ENCODE assay signal across 9 cellular contexts in genomic region chr10:127195571-127196226, GRCh38. TPM values are rescaled to one million over a fixed set of nuclear protein-coding genes. Genes with fewer than 3 reads are reported as not detected.
DNase-seq lines count a peak whose midpoint lies in the region; ATAC-seq and TF ChIP-seq lines count a peak whose summit lies in the region.
"Had no signal": no experiment of that assay in that cellular context is flagged by ENCODE, and none has a peak within 500 bp of the region (broad histone marks: within the 10 kb centered on the region; RNA-seq: fewer than 3 reads in every experiment).

No MANE protein-coding gene starts in this region.

- peak overlapping the region; percentile 63 for H3K4me2 ChIP-seq in parathyroid adenoma (ENCODE audit: low read length)

- H3K27me3 ChIP-seq in adipocyte (replicated peaks; ENCODE audit: control insufficient read depth, insufficient read depth, low read length) = no peaks in the 10 kb centered on the region
- H3K27me3 ChIP-seq in left ventricle myocardium inferior (ENCODE audit: low read depth) = peaks cover 21% of the 10 kb centered on the region
- no peaks in the 10 kb centered on the region for H3K27me3 ChIP-seq in parathyroid adenoma (ENCODE audit: control insufficient read depth, insufficient read depth, low read length)

- H3K9me3 Mint-ChIP-seq in immature natural killer cell = peaks cover 0 to 2% (median 0%) of the 10 kb centered on the region in 6 donors
- H3K9me3 Mint-ChIP-seq: effector memory CD8-positive, alpha-beta T cell had no signal

- DNase-seq in D341Med (ENCODE audit: low spot score) = peak; percentile 53
- no peak for DNase-seq in adipocyte (ENCODE audit: low read depth)
- no peak for DNase-seq in left ventricle myocardium inferior
- no peak for DNase-seq in erythroblast (lab: John Stamatoyannopoulos, UW)
- no peak for DNase-seq in immature natural killer cell
- DNase-seq: effector memory CD8-positive, alpha-beta T cell had no signal

- H3K36me3 ChIP-seq in adipocyte (ENCODE audit: control insufficient read depth, insufficient read depth, low read length, severe bottlenecking) (no peaks in the 10 kb centered on the region), left ventricle myocardium inferior (no peaks in the 10 kb centered on the region), parathyroid adenoma (ENCODE audit: control insufficient read depth, insufficient read depth, low read length) (no peaks in the 10 kb centered on the region)

- H3K79me2 ChIP-seq in parathyroid adenoma = no peaks in the 10 kb centered on the region

- H3K27ac ChIP-seq in left ventricle myocardium inferior (replicated peaks) (no peak overlapping the region), parathyroid adenoma (no peak overlapping the region)

- no peaks in the 10 kb centered on the region for H3K4me1 Mint-ChIP-seq in immature natural killer cell

- no peak overlapping the region for H2AFZ ChIP-seq in parathyroid adenoma

- TF ChIP-seq POLR2A in erythroblast (IDR thresholded peaks at IDR 0.05; ENCODE audit: low read length) = no peak

- peak overlapping the region; percentile 72 for H3K4me3 ChIP-seq in adipocyte (ENCODE audit: low read length)
- peak overlapping the region; percentile 67 for H3K4me3 ChIP-seq in left ventricle myocardium inferior
- peak overlapping the region; percentile 13 for H3K4me3 ChIP-seq in parathyroid adenoma (ENCODE audit: low read depth, low read length)

- H3K9ac ChIP-seq in adipocyte (ENCODE audit: low read length) (peak overlapping the region; percentile 20), parathyroid adenoma (no peak overlapping the region)

- intact Hi-C loops in left ventricle myocardium inferior (cut with micrococcal nuclease) = no loop called here

- no peak for ATAC-seq in GM18867 (IDR thresholded peaks at IDR 0.05; ENCODE audit: unreplicated experiment)
- ATAC-seq in HG03095 (IDR thresholded peaks at IDR 0.05; ENCODE audit: unreplicated experiment) = no peak
- ATAC-seq: effector memory CD8-positive, alpha-beta T cell had no signal

- no peaks in the 10 kb centered on the region for H3K36me3 Mint-ChIP-seq in immature natural killer cell

- no peak overlapping the region for H3K4me3 Mint-ChIP-seq in immature natural killer cell
- H3K4me3 Mint-ChIP-seq: effector memory CD8-positive, alpha-beta T cell had no signal

- no peaks in the 10 kb centered on the region for H3K9me3 ChIP-seq in adipocyte (ENCODE audit: control insufficient read depth, low read length)
- no peaks in the 10 kb centered on the region for H3K9me3 ChIP-seq in left ventricle myocardium inferior (replicated peaks)
- no peaks in the 10 kb centered on the region for H3K9me3 ChIP-seq in parathyroid adenoma (ENCODE audit: control insufficient read depth, low read length)

- peaks cover 10 to 34% (median 12%) of the 10 kb centered on the region in 3 donors for H3K27me3 Mint-ChIP-seq in immature natural killer cell (ENCODE audit: low read depth in 3 of 3)

- TF ChIP-seq CTCF in left ventricle myocardium inferior (IDR thresholded peaks at IDR 0.05; ENCODE audit: borderline replicate concordance) (no peak), parathyroid adenoma (IDR thresholded peaks at IDR 0.05) (no peak)

- H3K27ac Mint-ChIP-seq in immature natural killer cell = no peak overlapping the region
- H3K27ac Mint-ChIP-seq: effector memory CD8-positive, alpha-beta T cell had no signal

- H3K4me1 ChIP-seq in adipocyte (ENCODE audit: control insufficient read depth, insufficient read depth, low read length) = peaks cover 9% of the 10 kb centered on the region
- H3K4me1 ChIP-seq in left ventricle myocardium inferior = peaks cover 25% of the 10 kb centered on the region
- H3K4me1 ChIP-seq in parathyroid adenoma = peaks cover 3% of the 10 kb centered on the region

RNA-seq across cellular contexts. Expression of gene INSYN2A, which starts 0.7 kb away (rescaled TPM):
- not detected for total RNA-seq in left ventricle myocardium inferior
- polyA plus RNA-seq in immature natural killer cell = not detected

Comparison
In these comparisons a context has a peak if more than half of its experiments do, and no peak if none do; other contexts are left out.
1. H3K4me3 ChIP-seq: peak in every context shown above with its lines; median percentile 72 in adipocyte; 67 in left ventricle myocardium inferior; 13 in parathyroid adenoma.